Comparison of ENCODE assay signal across 29 cellular contexts in the genomic region with DNA sequence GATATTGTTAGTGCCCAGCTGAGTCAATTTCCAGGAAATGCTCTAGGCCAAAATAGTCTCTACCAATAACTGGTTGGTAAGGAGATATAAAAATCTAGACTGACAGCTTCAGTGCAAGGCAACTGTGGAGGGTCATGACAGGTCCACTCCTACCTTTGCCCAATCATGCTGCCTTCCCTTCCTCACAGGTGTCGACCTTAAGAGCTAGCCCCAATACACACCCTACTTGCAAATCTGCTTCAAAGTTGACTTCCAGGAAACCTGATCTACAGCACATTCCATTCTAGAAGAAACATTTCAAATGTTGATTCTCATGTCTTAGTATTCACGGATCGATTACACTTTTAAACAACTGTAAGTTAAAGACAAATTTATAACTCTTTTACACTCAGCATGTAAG.
"Had no signal": no experiment of that assay in that cellular context is flagged by ENCODE, and none has a peak within 500 bp of the region (broad histone marks: within the 10 kb centered on the region; RNA-seq: fewer than 3 reads in every experiment).

No MANE protein-coding gene starts in this region.

- H3K27ac ChIP-seq: brain microvascular endothelial cell, cardiac muscle cell, Peyer's patch, RWPE1 had no signal

- DNase-seq: activated CD4-positive, alpha-beta memory T cell treated with anti-CD3 and anti-CD28 coated beads, Interleukin-2, amount 10 ng/mL, durations not matched to agents 7 days and 5 days; activated CD4-positive, alpha-beta T cell treated with anti-CD3 and anti-CD28 coated beads, Interleukin-2, amount 10 ng/mL, durations not matched to agents 7 days and 5 days; activated CD4-positive, CD25-positive, alpha-beta regulatory T cell; activated gamma-delta T cell; activated naive CD4-positive, alpha-beta T cell treated with anti-CD3 and anti-CD28 coated beads for 36 hours; activated T-cell treated with anti-CD3 and anti-CD28 coated beads for 4 hours; activated T-cell treated with anti-CD3 and anti-CD28 coated beads, Interleukin-2, amount 50 U/mL, for 48 hours; amygdala; brain microvascular endothelial cell; Karpas-422; NCI-H1105 treated with DMSO at 0.1 percent for 48 hours; NCI-H1436 treated with DMSO at 0.1 percent for 48 hours; NCI-H187; NCI-H2081; NCI-H2171 treated with DMSO at 0.1 percent for 48 hours; NCI-H226; NCI-H510A; NCI-H69; NK-92 treated with Interleukin-12 subunit alpha and Interleukin-12 subunit beta, amount 100 ng/mL, for 24 hours; OCI-M1; Peyer's patch; SHP77; T-helper 17 cell; T-helper 9 cell had no signal

- H3K36me3 Mint-ChIP-seq: activated naive CD8-positive, alpha-beta T cell had no signal

- ATAC-seq: activated T-helper 17 cell treated with anti-CD3 and anti-CD28 coated beads, Interleukin-2, amount 50 U/mL, for 72 hours; K562; T-helper 17 cell had no signal

- H3K9me3 Mint-ChIP-seq: activated naive CD4-positive, alpha-beta T cell treated with anti-CD3 and anti-CD28 coated beads for 36 hours had no signal

- H3K4me1 ChIP-seq: Peyer's patch had no signal

- H3K27me3 Mint-ChIP-seq: activated CD4-positive, alpha-beta memory T cell treated with anti-CD3 and anti-CD28 coated beads, Interleukin-2, amount 10 ng/mL, durations not matched to agents 7 days and 5 days; activated CD4-positive, alpha-beta T cell treated with anti-CD3 and anti-CD28 coated beads, Interleukin-2, amount 10 ng/mL, durations not matched to agents 7 days and 5 days; activated naive CD8-positive, alpha-beta T cell; activated T-helper 17 cell treated with anti-CD3 and anti-CD28 coated beads, Interleukin-2, amount 50 U/mL, for 72 hours; T-helper 17 cell had no signal

- FAIRE-seq: K562 had no signal

- H3K27ac Mint-ChIP-seq: activated CD4-positive, alpha-beta memory T cell treated with anti-CD3 and anti-CD28 coated beads, Interleukin-2, amount 10 ng/mL, durations not matched to agents 7 days and 5 days; activated CD4-positive, alpha-beta T cell treated with anti-CD3 and anti-CD28 coated beads, Interleukin-2, amount 10 ng/mL, durations not matched to agents 7 days and 5 days; activated naive CD4-positive, alpha-beta T cell treated with anti-CD3 and anti-CD28 coated beads for 36 hours; activated naive CD8-positive, alpha-beta T cell; activated T-helper 17 cell treated with anti-CD3 and anti-CD28 coated beads, Interleukin-2, amount 50 U/mL, for 72 hours; T-helper 17 cell had no signal

- H3K4me1 Mint-ChIP-seq: activated CD4-positive, alpha-beta memory T cell treated with anti-CD3 and anti-CD28 coated beads, Interleukin-2, amount 10 ng/mL, durations not matched to agents 7 days and 5 days; activated CD4-positive, alpha-beta T cell treated with anti-CD3 and anti-CD28 coated beads, Interleukin-2, amount 10 ng/mL, durations not matched to agents 7 days and 5 days; activated T-helper 17 cell treated with anti-CD3 and anti-CD28 coated beads, Interleukin-2, amount 50 U/mL, for 72 hours; T-helper 17 cell had no signal

- H3K4me3 Mint-ChIP-seq: activated CD4-positive, alpha-beta memory T cell treated with anti-CD3 and anti-CD28 coated beads, Interleukin-2, amount 10 ng/mL, durations not matched to agents 7 days and 5 days; activated CD4-positive, alpha-beta T cell treated with anti-CD3 and anti-CD28 coated beads, Interleukin-2, amount 10 ng/mL, durations not matched to agents 7 days and 5 days; activated naive CD4-positive, alpha-beta T cell treated with anti-CD3 and anti-CD28 coated beads for 36 hours; activated naive CD8-positive, alpha-beta T cell; activated T-helper 17 cell treated with anti-CD3 and anti-CD28 coated beads, Interleukin-2, amount 50 U/mL, for 72 hours; T-helper 17 cell had no signal

- H3K36me3 ChIP-seq: brain microvascular endothelial cell, cardiac muscle cell, Peyer's patch had no signal

- H3K4me3 ChIP-seq: cardiac muscle cell, K562, Peyer's patch had no signal

- H3K27me3 ChIP-seq: brain microvascular endothelial cell, cardiac muscle cell, Peyer's patch had no signal

- H3K9me3 ChIP-seq: Peyer's patch had no signal
